ENCODE assay signal across 9 cellular contexts in the genomic region with DNA sequence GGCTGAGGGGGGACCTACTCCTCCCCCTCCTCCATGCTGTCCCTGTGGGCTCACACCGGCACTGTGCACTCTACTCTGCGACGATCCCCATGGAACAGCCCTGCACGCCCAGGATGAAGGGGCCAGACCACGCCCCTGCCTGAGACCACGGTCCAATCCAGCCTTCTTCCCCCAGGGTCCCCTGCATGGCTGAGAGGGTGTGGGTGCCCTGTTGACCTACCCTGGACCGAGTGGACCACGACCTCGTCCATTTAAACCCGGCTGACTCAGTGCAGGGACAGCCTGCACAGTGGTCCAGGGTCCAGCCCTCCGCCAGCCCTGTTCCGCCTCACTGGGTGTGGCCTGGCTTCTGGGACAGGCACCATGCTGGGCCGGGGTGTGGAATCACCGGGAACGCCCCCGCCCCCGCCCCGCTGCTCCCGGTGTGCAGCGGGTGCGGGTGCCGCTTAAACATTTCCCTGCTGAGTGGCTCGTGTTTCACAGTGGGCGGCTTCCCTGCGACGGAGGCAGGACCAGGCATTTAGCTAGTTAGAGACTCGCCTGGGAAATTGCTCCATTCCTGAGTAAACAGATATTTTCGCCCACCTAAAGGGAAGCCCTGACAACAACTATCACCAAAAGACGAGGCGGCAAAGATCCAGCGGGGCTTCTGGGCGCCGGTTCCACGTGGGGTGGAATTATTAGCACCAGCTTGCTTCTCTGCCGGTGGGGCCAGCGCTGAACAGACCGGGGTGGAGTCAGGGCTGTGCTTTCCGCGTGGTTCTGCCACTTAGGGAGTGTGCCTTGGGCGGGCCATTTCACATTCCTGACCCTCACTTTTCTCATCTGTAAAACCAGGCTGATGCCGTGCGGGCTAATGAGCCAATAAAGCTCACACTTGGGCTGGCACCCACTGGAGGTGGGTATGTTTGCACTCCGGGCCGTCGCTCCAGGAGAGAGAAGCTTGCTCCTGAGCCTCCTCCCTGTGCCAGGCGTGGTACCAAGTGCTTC. TPM values are rescaled to one million over a fixed set of nuclear protein-coding genes. Genes with fewer than 3 reads are reported as not detected.
DNase-seq lines count a peak whose midpoint lies in the region; ATAC-seq and TF ChIP-seq lines count a peak whose summit lies in the region.
"Had no signal": no experiment of that assay in that cellular context is flagged by ENCODE, and none has a peak within 500 bp of the region (broad histone marks: within the 10 kb centered on the region; RNA-seq: fewer than 3 reads in every experiment).

No MANE protein-coding gene starts in this region.

- peaks cover 33% of the 10 kb centered on the region for H3K4me1 Mint-ChIP-seq in activated CD4-positive, alpha-beta T cell treated with anti-CD3 and anti-CD28 coated beads for 36 hours
- peaks cover 11% of the 10 kb centered on the region for H3K4me1 Mint-ChIP-seq in activated CD4-positive, alpha-beta T cell treated with anti-CD3 and anti-CD28 coated beads, Interleukin-2, amount 10 ng/mL, durations not matched to agents 7 days and 5 days

- no peaks in the 10 kb centered on the region for H3K36me3 ChIP-seq in rectal smooth muscle tissue (ENCODE audit: control insufficient read depth, insufficient read depth, low read length)

- no peak overlapping the region for H3K9ac ChIP-seq in rectal smooth muscle tissue (ENCODE audit: low read length)

- H3K4me3 Mint-ChIP-seq in activated CD4-positive, alpha-beta T cell treated with anti-CD3 and anti-CD28 coated beads for 36 hours = peak overlapping the region; percentile 26
- no peak overlapping the region for H3K4me3 Mint-ChIP-seq in activated CD4-positive, alpha-beta T cell treated with anti-CD3 and anti-CD28 coated beads, Interleukin-2, amount 10 ng/mL, durations not matched to agents 7 days and 5 days

- ATAC-seq in activated CD4-positive, alpha-beta T cell treated with anti-CD3 and anti-CD28 coated beads for 36 hours = peak; percentile 57
- ATAC-seq in GM18909 (IDR thresholded peaks at IDR 0.05; ENCODE audit: poor library complexity, unreplicated experiment) = no peak

- H3K27me3 Mint-ChIP-seq in activated CD4-positive, alpha-beta T cell treated with anti-CD3 and anti-CD28 coated beads for 36 hours = peaks cover 9% of the 10 kb centered on the region
- peaks cover 47% of the 10 kb centered on the region for H3K27me3 Mint-ChIP-seq in activated CD4-positive, alpha-beta T cell treated with anti-CD3 and anti-CD28 coated beads, Interleukin-2, amount 10 ng/mL, durations not matched to agents 7 days and 5 days

- H3K27ac ChIP-seq in rectal smooth muscle tissue (ENCODE audit: low read depth, low read length) = no peak overlapping the region

- intact Hi-C loops in activated CD4-positive, alpha-beta T cell treated with anti-CD3 and anti-CD28 coated beads for 36 hours (cut with DNase I, micrococcal nuclease) = loop anchor here (5.0 to 10.0 kb wide), 2 partner anchors 44 to 46 kb away; no protein-coding TSS in a partner anchor

- peaks cover 28% of the 10 kb centered on the region for H3K27me3 ChIP-seq in rectal smooth muscle tissue (ENCODE audit: control insufficient read depth, insufficient read depth, low read length)

- peaks cover 4% of the 10 kb centered on the region for H3K4me1 ChIP-seq in rectal smooth muscle tissue (ENCODE audit: control insufficient read depth, insufficient read depth, low read length)

- H3K27ac Mint-ChIP-seq in activated CD4-positive, alpha-beta T cell treated with anti-CD3 and anti-CD28 coated beads for 36 hours = no peak overlapping the region
- H3K27ac Mint-ChIP-seq in activated CD4-positive, alpha-beta T cell treated with anti-CD3 and anti-CD28 coated beads, Interleukin-2, amount 10 ng/mL, durations not matched to agents 7 days and 5 days = no peak overlapping the region

- H3K36me3 Mint-ChIP-seq in activated CD4-positive, alpha-beta T cell treated with anti-CD3 and anti-CD28 coated beads for 36 hours (ENCODE audit: low read depth) = no peaks in the 10 kb centered on the region
- H3K36me3 Mint-ChIP-seq in activated CD4-positive, alpha-beta T cell treated with anti-CD3 and anti-CD28 coated beads, Interleukin-2, amount 10 ng/mL, durations not matched to agents 7 days and 5 days (ENCODE audit: low read depth) = no peaks in the 10 kb centered on the region

- POLR2A ChIA-PET in activated CD4-positive, alpha-beta T cell treated with anti-CD3 and anti-CD28 coated beads for 36 hours (lab: Charles Lee) = no interaction called here
- POLR2A ChIA-PET in activated CD4-positive, alpha-beta T cell treated with anti-CD3 and anti-CD28 coated beads, Interleukin-2, amount 10 ng/mL, durations not matched to agents 7 days and 5 days (lab: Charles Lee) = no interaction called here

- no peaks in the 10 kb centered on the region for H3K9me3 Mint-ChIP-seq in activated CD4-positive, alpha-beta T cell treated with anti-CD3 and anti-CD28 coated beads for 36 hours (ENCODE audit: low read depth)
- H3K9me3 Mint-ChIP-seq in activated CD4-positive, alpha-beta T cell treated with anti-CD3 and anti-CD28 coated beads, Interleukin-2, amount 10 ng/mL, durations not matched to agents 7 days and 5 days = no peaks in the 10 kb centered on the region

- H3K4me3 ChIP-seq in fibroblast of mammary gland (ENCODE audit: control insufficient read depth, low read depth, low read length) = no peak overlapping the region
- H3K4me3 ChIP-seq in rectal smooth muscle tissue (ENCODE audit: low read length) = peak overlapping the region; percentile 38

- CTCF ChIA-PET in activated CD4-positive, alpha-beta T cell treated with anti-CD3 and anti-CD28 coated beads for 36 hours (lab: Charles Lee) = interaction anchor here (0.5 to 1.6 kb wide), 6 partner anchors 18 to 509 kb away, joined by 3 to 6 read pairs (median 3); no protein-coding TSS in a partner anchor
- CTCF ChIA-PET in activated CD4-positive, alpha-beta T cell treated with anti-CD3 and anti-CD28 coated beads, Interleukin-2, amount 10 ng/mL, durations not matched to agents 7 days and 5 days (lab: Charles Lee) = interaction anchor here (0.7 to 1.3 kb wide), 3 partner anchors 13 to 69 kb away, joined by 3 read pairs; no protein-coding TSS in a partner anchor

- TF ChIP-seq CTCF in fibroblast of mammary gland (conservative IDR thresholded peaks at IDR 0.05; ENCODE audit: control insufficient read depth, insufficient read depth, low read depth, low read length) = no peak

- DNase-seq in activated CD4-positive, alpha-beta T cell treated with anti-CD3 and anti-CD28 coated beads for 36 hours = peak; percentile 53
- no peak for DNase-seq in activated CD4-positive, alpha-beta T cell treated with anti-CD3 and anti-CD28 coated beads, Interleukin-2, amount 10 ng/mL, durations not matched to agents 7 days and 5 days
- DNase-seq in NCI-H774 (lab: John Stamatoyannopoulos, UW) (peak; percentile 29), fibroblast of mammary gland (ENCODE audit: low read depth) (peak; percentile 21), NCI-H1048 (lab: John Stamatoyannopoulos, UW) (no peak), SW 1271 (lab: John Stamatoyannopoulos, UW) (no peak)

RNA-seq across cellular contexts. Expression of a gene that starts 22.6 kb away (rescaled TPM):
- total RNA-seq in activated CD4-positive, alpha-beta T cell treated with anti-CD3 and anti-CD28 coated beads for 36 hours = not detected
- total RNA-seq in activated CD4-positive, alpha-beta T cell treated with anti-CD3 and anti-CD28 coated beads, Interleukin-2, amount 10 ng/mL, durations not matched to agents 7 days and 5 days = not detected

RNA-seq across cellular contexts. Expression of a gene that starts 49.5 kb away (rescaled TPM):
- not detected for total RNA-seq in activated CD4-positive, alpha-beta T cell treated with anti-CD3 and anti-CD28 coated beads for 36 hours
- not detected for total RNA-seq in activated CD4-positive, alpha-beta T cell treated with anti-CD3 and anti-CD28 coated beads, Interleukin-2, amount 10 ng/mL, durations not matched to agents 7 days and 5 days
- total RNA-seq: T-helper 1 cell treated with Interleukin-12 subunit alpha and Interleukin-12 subunit beta and Interleukin-4 antibody, amounts not matched to agents 30 ng/mL and 1 ng/mL, for 36 hours had no signal

Comparison
In these comparisons a context has a peak if more than half of its experiments do, and no peak if none do; other contexts are left out.
1. DNase-seq: peak in activated CD4-positive, alpha-beta T cell treated with anti-CD3 and anti-CD28 coated beads for 36 hours (single experiment), NCI-H774 (single experiment) and fibroblast of mammary gland (single experiment); none in activated CD4-positive, alpha-beta T cell treated with anti-CD3 and anti-CD28 coated beads, Interleukin-2, amount 10 ng/mL, durations not matched to agents 7 days and 5 days (single experiment), NCI-H1048 (single experiment) and SW 1271 (0 of 2).